ENCODE assay signal across 9 cellular contexts in the genomic region with DNA sequence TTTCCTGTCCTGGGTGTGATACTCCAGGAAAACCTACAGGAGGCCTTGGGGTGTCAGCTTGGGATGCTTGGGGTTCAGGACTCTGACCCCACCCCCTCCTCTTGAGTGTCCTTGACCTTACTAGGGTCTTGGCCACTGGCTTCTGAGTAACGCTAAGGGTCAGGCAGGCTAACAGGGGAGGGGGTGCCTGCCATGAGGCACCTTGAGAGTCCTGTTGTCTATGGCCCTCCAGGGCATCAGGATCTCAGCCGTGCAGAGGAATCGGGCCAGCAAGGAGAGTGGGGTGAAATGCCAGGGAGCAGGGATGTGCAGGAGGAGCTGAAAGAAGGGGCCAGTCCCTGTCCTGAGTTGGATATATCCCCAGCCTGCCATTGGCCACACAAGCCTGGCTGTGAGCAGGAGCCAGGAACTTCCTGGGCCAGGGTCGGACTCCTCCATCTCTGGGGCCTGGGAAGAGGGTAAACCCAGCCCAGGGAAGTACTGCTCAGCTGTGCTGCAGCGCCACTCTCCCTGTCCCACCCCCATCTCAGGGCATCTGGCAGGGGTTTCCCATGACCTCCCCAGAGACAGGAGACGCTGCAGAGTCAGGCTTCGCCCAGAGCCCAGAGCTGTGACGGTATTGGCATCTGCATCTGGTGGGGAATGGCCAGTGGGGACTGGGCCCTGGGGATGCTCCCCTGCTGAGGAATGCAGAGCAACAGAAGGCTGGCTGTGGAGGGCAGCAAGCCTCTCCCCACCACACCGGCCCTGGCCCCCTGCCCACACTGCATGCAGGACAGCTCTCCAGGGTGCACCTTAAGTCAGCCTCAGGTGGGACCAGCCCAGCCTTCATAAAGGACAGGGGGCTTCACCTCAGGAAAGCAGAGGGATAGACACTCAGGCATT. TPM values are rescaled to one million over a fixed set of nuclear protein-coding genes. Genes with fewer than 3 reads are reported as not detected.
DNase-seq lines count a peak whose midpoint lies in the region; ATAC-seq and TF ChIP-seq lines count a peak whose summit lies in the region.
"Had no signal": no experiment of that assay in that cellular context is flagged by ENCODE, and none has a peak within 500 bp of the region (broad histone marks: within the 10 kb centered on the region; RNA-seq: fewer than 3 reads in every experiment).

No MANE protein-coding gene starts in this region.

- CTCF ChIA-PET in HEK293T (lab: Yijun Ruan, JAX): interaction anchor here (0.9 to 2.9 kb wide), 6 partner anchors 9 to 102 kb away, joined by 3 to 14 read pairs (median 4); no protein-coding TSS in a partner anchor

- no peak for ATAC-seq in activated T-cell treated with anti-CD3 and anti-CD28 coated beads, Interleukin-2, amount 50 U/mL, for 72 hours (replicated peaks in 1 of 2)
- no peak for ATAC-seq in stimulated activated naive CD8-positive, alpha-beta T cell treated with anti-CD3 and anti-CD28 coated beads, Interleukin-15, Interleukin-2, amounts not matched to agents 100 U/mL and 50 U/mL, for 24 hours

- H3K9me3 Mint-ChIP-seq in activated T-cell treated with anti-CD3 and anti-CD28 coated beads, Interleukin-2, amount 50 U/mL, for 72 hours: no peaks in the 10 kb centered on the region
- H3K9me3 Mint-ChIP-seq in dendritic cell treated with granulocyte-macrophage colony-stimulating factor and Interleukin-4, amounts not matched to agents 40 ng/mL and 50 ng/mL, for 4 days: no peaks in the 10 kb centered on the region

- H3K4me3 Mint-ChIP-seq in activated T-cell treated with anti-CD3 and anti-CD28 coated beads, Interleukin-2, amount 50 U/mL, for 72 hours: peak overlapping the region; percentile 71 to 98
- no peak overlapping the region for H3K4me3 Mint-ChIP-seq in dendritic cell treated with granulocyte-macrophage colony-stimulating factor and Interleukin-4, amounts not matched to agents 40 ng/mL and 50 ng/mL, for 4 days

- intact Hi-C loops in dendritic cell treated with granulocyte-macrophage colony-stimulating factor and Interleukin-4, amounts not matched to agents 40 ng/mL and 50 ng/mL, for 4 days (cut with micrococcal nuclease): no loop called here

- no peak for DNase-seq in activated T-cell treated with anti-CD3 and anti-CD28 coated beads, Interleukin-2, amount 50 U/mL, for 72 hours
- DNase-seq in activated T-cell treated with anti-CD3 and anti-CD28 coated beads, Interleukin-2, amount 50 U/mL, for 1 hour: no peak
- DNase-seq in NAMALWA (ENCODE audit: low spot score) (peak; percentile 81), activated gamma-delta T cell treated with Interleukin-2 at 50 U/mL for 16 hours (no peak), HEK293T (ENCODE audit: extremely low spot score) (no peak)
- peak; percentile 40 for DNase-seq in stimulated activated naive CD8-positive, alpha-beta T cell treated with anti-CD3 and anti-CD28 coated beads, Interleukin-15, Interleukin-2, amounts not matched to agents 100 U/mL and 50 U/mL, for 24 hours
- no peak for DNase-seq in activated CD4-positive, CD25-positive, alpha-beta regulatory T cell treated with anti-CD3 and anti-CD28 coated beads, Interleukin-2, amount 50 U/mL, for 72 hours
- DNase-seq: activated gamma-delta T cell had no signal

- peak overlapping the region; percentile 100 for H3K27ac Mint-ChIP-seq in activated T-cell treated with anti-CD3 and anti-CD28 coated beads, Interleukin-2, amount 50 U/mL, for 72 hours
- peak overlapping the region; percentile 73 for H3K27ac Mint-ChIP-seq in dendritic cell treated with granulocyte-macrophage colony-stimulating factor and Interleukin-4, amounts not matched to agents 40 ng/mL and 50 ng/mL, for 4 days

- H3K36me3 Mint-ChIP-seq in activated T-cell treated with anti-CD3 and anti-CD28 coated beads, Interleukin-2, amount 50 U/mL, for 72 hours (ENCODE audit: insufficient read depth in 2 of 2): peaks cover 4 to 11% of the 10 kb centered on the region in 2 donors
- no peaks in the 10 kb centered on the region for H3K36me3 Mint-ChIP-seq in dendritic cell treated with granulocyte-macrophage colony-stimulating factor and Interleukin-4, amounts not matched to agents 40 ng/mL and 50 ng/mL, for 4 days (ENCODE audit: low read depth)

- H3K27me3 Mint-ChIP-seq in activated T-cell treated with anti-CD3 and anti-CD28 coated beads, Interleukin-2, amount 50 U/mL, for 72 hours (ENCODE audit: low read depth): no peaks in the 10 kb centered on the region
- H3K27me3 Mint-ChIP-seq in dendritic cell treated with granulocyte-macrophage colony-stimulating factor and Interleukin-4, amounts not matched to agents 40 ng/mL and 50 ng/mL, for 4 days: peaks cover 13% of the 10 kb centered on the region

- H3K4me1 Mint-ChIP-seq in activated T-cell treated with anti-CD3 and anti-CD28 coated beads, Interleukin-2, amount 50 U/mL, for 72 hours (ENCODE audit: low read depth): peaks cover 95% of the 10 kb centered on the region
- H3K4me1 Mint-ChIP-seq in dendritic cell treated with granulocyte-macrophage colony-stimulating factor and Interleukin-4, amounts not matched to agents 40 ng/mL and 50 ng/mL, for 4 days (ENCODE audit: low read depth): peaks cover 92% of the 10 kb centered on the region

- POLR2A ChIA-PET in HEK293T (lab: Yijun Ruan, JAX): no interaction called here

TF ChIP-seq in HEK293T, 16 proteins besides CTCF, POLR2A, EP300 and RAD21:
- TF ChIP-seq ARNT (IDR thresholded peaks at IDR 0.05) (no peak), NFRKB (IDR thresholded peaks at IDR 0.05) (no peak), L3MBTL2 (conservative IDR thresholded peaks at IDR 0.05) (no peak)
TF ChIP-seq in HEK293T: peak in this region for 0.

RNA-seq across cellular contexts. Expression of a gene that starts 6.3 kb away (rescaled TPM):
- total RNA-seq in activated T-cell treated with anti-CD3 and anti-CD28 coated beads, Interleukin-2, amount 50 U/mL, for 72 hours: 100 to 1,000 TPM in 1 of 2 donors, 10 to 100 TPM in 1; 91.7 to 101 TPM

Comparison
In these comparisons a context has a peak if more than half of its experiments do, and no peak if none do; other contexts are left out.
1. DNase-seq: peak in NAMALWA (single experiment) and stimulated activated naive CD8-positive, alpha-beta T cell treated with anti-CD3 and anti-CD28 coated beads, Interleukin-15, Interleukin-2, amounts not matched to agents 100 U/mL and 50 U/mL, for 24 hours (single experiment); none in activated T-cell treated with anti-CD3 and anti-CD28 coated beads, Interleukin-2, amount 50 U/mL, for 72 hours (0 of 2), activated T-cell treated with anti-CD3 and anti-CD28 coated beads, Interleukin-2, amount 50 U/mL, for 1 hour (single experiment), activated gamma-delta T cell treated with Interleukin-2 at 50 U/mL for 16 hours (single experiment), HEK293T (single experiment) and activated CD4-positive, CD25-positive, alpha-beta regulatory T cell treated with anti-CD3 and anti-CD28 coated beads, Interleukin-2, amount 50 U/mL, for 72 hours (single experiment).